In the genomic region with DNA sequence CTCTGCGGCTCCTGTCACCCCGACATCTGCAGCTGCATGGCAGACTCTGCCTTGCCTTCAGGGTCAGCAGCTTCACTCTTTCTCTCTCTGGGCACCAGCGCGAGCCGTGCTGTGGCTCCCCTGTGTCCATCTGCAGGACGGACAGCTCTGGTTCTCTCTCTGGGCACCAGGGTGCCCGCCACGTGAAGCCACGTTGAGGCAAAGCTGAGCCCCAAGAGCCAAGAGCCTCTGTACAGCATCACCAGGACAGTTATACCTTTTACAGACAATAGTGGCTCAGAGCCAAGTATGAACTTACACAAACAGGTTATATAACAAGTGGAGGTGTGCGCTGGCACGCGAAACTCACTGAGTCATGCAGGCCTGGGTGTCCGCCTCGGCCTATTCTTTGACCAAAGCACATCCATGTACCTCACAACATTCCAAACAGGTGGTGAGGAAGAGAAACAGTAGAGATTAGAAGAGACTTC, we compare ENCODE assay signal across 1 cellular context.
TF ChIP-seq lines count a peak whose summit lies in the region.

No MANE protein-coding gene starts in this region.

TF ChIP-seq in HepG2, 621 proteins besides CTCF, POLR2A, EP300 and RAD21 (continued from another document and continues in another):
- TF ChIP-seq, protein P1, sequence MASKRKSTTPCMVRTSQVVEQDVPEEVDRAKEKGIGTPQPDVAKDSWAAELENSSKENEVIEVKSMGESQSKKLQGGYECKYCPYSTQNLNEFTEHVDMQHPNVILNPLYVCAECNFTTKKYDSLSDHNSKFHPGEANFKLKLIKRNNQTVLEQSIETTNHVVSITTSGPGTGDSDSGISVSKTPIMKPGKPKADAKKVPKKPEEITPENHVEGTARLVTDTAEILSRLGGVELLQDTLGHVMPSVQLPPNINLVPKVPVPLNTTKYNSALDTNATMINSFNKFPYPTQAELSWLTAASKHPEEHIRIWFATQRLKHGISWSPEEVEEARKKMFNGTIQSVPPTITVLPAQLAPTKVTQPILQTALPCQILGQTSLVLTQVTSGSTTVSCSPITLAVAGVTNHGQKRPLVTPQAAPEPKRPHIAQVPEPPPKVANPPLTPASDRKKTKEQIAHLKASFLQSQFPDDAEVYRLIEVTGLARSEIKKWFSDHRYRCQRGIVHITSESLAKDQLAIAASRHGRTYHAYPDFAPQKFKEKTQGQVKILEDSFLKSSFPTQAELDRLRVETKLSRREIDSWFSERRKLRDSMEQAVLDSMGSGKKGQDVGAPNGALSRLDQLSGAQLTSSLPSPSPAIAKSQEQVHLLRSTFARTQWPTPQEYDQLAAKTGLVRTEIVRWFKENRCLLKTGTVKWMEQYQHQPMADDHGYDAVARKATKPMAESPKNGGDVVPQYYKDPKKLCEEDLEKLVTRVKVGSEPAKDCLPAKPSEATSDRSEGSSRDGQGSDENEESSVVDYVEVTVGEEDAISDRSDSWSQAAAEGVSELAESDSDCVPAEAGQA (IDR thresholded peaks at IDR 0.05; ENCODE audit: low read depth): 0 out of 2 replicates have a peak, but pooled peaks have one; percentile 55
- TF ChIP-seq, protein P1 (CRISPR knock-in tag; IDR thresholded peaks at IDR 0.05; ENCODE audit: borderline replicate concordance): no peak
- TF ChIP-seq RARA (CRISPR knock-in tag; IDR thresholded peaks at IDR 0.05): peak; percentile 63
- TF ChIP-seq TCF7L2 (IDR thresholded peaks at IDR 0.05; ENCODE audit: low read depth, low read length): no peak
- TF ChIP-seq, protein P2, sequence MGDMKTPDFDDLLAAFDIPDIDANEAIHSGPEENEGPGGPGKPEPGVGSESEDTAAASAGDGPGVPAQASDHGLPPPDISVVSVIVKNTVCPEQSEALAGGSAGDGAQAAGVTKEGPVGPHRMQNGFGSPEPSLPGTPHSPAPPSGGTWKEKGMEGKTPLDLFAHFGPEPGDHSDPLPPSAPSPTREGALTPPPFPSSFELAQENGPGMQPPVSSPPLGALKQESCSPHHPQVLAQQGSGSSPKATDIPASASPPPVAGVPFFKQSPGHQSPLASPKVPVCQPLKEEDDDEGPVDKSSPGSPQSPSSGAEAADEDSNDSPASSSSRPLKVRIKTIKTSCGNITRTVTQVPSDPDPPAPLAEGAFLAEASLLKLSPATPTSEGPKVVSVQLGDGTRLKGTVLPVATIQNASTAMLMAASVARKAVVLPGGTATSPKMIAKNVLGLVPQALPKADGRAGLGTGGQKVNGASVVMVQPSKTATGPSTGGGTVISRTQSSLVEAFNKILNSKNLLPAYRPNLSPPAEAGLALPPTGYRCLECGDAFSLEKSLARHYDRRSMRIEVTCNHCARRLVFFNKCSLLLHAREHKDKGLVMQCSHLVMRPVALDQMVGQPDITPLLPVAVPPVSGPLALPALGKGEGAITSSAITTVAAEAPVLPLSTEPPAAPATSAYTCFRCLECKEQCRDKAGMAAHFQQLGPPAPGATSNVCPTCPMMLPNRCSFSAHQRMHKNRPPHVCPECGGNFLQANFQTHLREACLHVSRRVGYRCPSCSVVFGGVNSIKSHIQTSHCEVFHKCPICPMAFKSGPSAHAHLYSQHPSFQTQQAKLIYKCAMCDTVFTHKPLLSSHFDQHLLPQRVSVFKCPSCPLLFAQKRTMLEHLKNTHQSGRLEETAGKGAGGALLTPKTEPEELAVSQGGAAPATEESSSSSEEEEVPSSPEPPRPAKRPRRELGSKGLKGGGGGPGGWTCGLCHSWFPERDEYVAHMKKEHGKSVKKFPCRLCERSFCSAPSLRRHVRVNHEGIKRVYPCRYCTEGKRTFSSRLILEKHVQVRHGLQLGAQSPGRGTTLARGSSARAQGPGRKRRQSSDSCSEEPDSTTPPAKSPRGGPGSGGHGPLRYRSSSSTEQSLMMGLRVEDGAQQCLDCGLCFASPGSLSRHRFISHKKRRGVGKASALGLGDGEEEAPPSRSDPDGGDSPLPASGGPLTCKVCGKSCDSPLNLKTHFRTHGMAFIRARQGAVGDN (CRISPR knock-in tag; IDR thresholded peaks at IDR 0.05): peak; percentile 86
- TF ChIP-seq KLF9 (CRISPR knock-in tag; IDR thresholded peaks at IDR 0.05; ENCODE audit: low read depth): no peak
- no peak for TF ChIP-seq SIX4 (CRISPR knock-in tag; IDR thresholded peaks at IDR 0.05)
- TF ChIP-seq, protein P3, sequence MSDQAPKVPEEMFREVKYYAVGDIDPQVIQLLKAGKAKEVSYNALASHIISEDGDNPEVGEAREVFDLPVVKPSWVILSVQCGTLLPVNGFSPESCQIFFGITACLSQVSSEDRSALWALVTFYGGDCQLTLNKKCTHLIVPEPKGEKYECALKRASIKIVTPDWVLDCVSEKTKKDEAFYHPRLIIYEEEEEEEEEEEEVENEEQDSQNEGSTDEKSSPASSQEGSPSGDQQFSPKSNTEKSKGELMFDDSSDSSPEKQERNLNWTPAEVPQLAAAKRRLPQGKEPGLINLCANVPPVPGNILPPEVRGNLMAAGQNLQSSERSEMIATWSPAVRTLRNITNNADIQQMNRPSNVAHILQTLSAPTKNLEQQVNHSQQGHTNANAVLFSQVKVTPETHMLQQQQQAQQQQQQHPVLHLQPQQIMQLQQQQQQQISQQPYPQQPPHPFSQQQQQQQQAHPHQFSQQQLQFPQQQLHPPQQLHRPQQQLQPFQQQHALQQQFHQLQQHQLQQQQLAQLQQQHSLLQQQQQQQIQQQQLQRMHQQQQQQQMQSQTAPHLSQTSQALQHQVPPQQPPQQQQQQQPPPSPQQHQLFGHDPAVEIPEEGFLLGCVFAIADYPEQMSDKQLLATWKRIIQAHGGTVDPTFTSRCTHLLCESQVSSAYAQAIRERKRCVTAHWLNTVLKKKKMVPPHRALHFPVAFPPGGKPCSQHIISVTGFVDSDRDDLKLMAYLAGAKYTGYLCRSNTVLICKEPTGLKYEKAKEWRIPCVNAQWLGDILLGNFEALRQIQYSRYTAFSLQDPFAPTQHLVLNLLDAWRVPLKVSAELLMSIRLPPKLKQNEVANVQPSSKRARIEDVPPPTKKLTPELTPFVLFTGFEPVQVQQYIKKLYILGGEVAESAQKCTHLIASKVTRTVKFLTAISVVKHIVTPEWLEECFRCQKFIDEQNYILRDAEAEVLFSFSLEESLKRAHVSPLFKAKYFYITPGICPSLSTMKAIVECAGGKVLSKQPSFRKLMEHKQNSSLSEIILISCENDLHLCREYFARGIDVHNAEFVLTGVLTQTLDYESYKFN (CRISPR knock-in tag; conservative IDR thresholded peaks at IDR 0.05): 0 out of 2 replicates have a peak, but pooled peaks have one; percentile 28
- no peak for TF ChIP-seq EHMT2 (IDR thresholded peaks at IDR 0.05; ENCODE audit: borderline replicate concordance, low read depth, low read length)
- no peak for TF ChIP-seq ZNF451 (CRISPR knock-in tag; IDR thresholded peaks at IDR 0.05)
- TF ChIP-seq, protein P4, sequence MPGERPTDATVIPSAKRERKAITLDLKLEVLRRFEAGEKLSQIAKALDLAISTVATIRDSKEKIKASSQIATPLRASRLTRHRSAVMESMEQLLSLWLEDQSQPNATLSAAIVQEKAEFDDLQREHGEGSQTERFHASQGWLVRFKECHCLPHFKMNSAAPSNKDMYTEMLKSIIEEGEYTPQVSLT (CRISPR knock-in tag; IDR thresholded peaks at IDR 0.05; ENCODE audit: borderline replicate concordance, low read depth): no peak
- no peak for TF ChIP-seq TGIF2 (CRISPR knock-in tag; IDR thresholded peaks at IDR 0.05)
- TF ChIP-seq FOXO1 (CRISPR knock-in tag; IDR thresholded peaks at IDR 0.05): peak; percentile 40; the same call in 1 of the 2 replicates
- 0 out of 2 replicates have a peak, but pooled peaks have one; percentile 27 for TF ChIP-seq BCL6 (CRISPR knock-in tag; IDR thresholded peaks at IDR 0.05)
- TF ChIP-seq, protein P5, sequence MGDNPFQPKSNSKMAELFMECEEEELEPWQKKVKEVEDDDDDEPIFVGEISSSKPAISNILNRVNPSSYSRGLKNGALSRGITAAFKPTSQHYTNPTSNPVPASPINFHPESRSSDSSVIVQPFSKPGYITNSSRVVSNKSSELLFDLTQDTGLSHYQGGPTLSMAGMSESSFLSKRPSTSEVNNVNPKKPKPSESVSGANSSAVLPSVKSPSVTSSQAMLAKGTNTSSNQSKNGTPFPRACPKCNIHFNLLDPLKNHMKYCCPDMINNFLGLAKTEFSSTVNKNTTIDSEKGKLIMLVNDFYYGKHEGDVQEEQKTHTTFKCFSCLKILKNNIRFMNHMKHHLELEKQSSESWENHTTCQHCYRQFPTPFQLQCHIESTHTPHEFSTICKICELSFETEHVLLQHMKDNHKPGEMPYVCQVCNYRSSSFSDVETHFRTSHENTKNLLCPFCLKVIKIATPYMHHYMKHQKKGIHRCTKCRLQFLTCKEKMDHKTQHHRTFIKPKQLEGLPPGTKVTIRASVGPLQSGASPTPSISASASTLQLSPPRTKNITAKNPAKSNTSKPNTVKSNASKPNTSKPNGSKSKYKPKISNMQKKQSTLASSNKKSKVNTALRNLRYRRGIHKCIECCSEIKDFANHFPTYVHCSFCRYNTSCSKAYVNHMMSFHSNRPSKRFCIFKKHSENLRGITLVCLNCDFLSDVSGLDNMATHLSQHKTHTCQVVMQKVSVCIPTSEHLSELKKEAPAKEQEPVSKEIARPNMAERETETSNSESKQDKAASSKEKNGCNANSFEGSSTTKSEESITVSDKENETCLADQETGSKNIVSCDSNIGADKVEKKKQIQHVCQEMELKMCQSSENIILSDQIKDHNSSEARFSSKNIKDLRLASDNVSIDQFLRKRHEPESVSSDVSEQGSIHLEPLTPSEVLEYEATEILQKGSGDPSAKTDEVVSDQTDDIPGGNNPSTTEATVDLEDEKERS (CRISPR knock-in tag; IDR thresholded peaks at IDR 0.05): no peak
- no peak for TF ChIP-seq ZNF530 (CRISPR knock-in tag; IDR thresholded peaks at IDR 0.05; ENCODE audit: low read depth)
- TF ChIP-seq NFE2L2 (IDR thresholded peaks at IDR 0.05; ENCODE audit: low read length): no peak
- TF ChIP-seq ZBTB21 (CRISPR knock-in tag; IDR thresholded peaks at IDR 0.05): no peak
- no peak for TF ChIP-seq ZNF496 (CRISPR knock-in tag; IDR thresholded peaks at IDR 0.05; ENCODE audit: insufficient replicate concordance)
- TF ChIP-seq, protein P6, sequence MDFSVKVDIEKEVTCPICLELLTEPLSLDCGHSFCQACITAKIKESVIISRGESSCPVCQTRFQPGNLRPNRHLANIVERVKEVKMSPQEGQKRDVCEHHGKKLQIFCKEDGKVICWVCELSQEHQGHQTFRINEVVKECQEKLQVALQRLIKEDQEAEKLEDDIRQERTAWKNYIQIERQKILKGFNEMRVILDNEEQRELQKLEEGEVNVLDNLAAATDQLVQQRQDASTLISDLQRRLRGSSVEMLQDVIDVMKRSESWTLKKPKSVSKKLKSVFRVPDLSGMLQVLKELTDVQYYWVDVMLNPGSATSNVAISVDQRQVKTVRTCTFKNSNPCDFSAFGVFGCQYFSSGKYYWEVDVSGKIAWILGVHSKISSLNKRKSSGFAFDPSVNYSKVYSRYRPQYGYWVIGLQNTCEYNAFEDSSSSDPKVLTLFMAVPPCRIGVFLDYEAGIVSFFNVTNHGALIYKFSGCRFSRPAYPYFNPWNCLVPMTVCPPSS (IDR thresholded peaks at IDR 0.05): no peak
- no peak for TF ChIP-seq SRY (CRISPR knock-in tag; IDR thresholded peaks at IDR 0.05)
- no peak for TF ChIP-seq DR1 (CRISPR knock-in tag; IDR thresholded peaks at IDR 0.05)
- TF ChIP-seq, protein P7, sequence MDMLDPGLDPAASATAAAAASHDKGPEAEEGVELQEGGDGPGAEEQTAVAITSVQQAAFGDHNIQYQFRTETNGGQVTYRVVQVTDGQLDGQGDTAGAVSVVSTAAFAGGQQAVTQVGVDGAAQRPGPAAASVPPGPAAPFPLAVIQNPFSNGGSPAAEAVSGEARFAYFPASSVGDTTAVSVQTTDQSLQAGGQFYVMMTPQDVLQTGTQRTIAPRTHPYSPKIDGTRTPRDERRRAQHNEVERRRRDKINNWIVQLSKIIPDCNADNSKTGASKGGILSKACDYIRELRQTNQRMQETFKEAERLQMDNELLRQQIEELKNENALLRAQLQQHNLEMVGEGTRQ (IDR thresholded peaks at IDR 0.05; ENCODE audit: low read depth, low read length): no peak
- TF ChIP-seq, protein P7 (CRISPR knock-in tag; IDR thresholded peaks at IDR 0.05; ENCODE audit: borderline replicate concordance): no peak
- no peak for TF ChIP-seq HMGA1 (CRISPR knock-in tag; conservative IDR thresholded peaks at IDR 0.05)
- TF ChIP-seq ZNF766 (CRISPR knock-in tag; IDR thresholded peaks at IDR 0.05; ENCODE audit: borderline replicate concordance): no peak
- TF ChIP-seq ZNF235 (CRISPR knock-in tag; IDR thresholded peaks at IDR 0.05; ENCODE audit: borderline replicate concordance): no peak
- no peak for TF ChIP-seq ARHGAP35 (CRISPR knock-in tag; IDR thresholded peaks at IDR 0.05; ENCODE audit: borderline replicate concordance)
- TF ChIP-seq, protein P8, sequence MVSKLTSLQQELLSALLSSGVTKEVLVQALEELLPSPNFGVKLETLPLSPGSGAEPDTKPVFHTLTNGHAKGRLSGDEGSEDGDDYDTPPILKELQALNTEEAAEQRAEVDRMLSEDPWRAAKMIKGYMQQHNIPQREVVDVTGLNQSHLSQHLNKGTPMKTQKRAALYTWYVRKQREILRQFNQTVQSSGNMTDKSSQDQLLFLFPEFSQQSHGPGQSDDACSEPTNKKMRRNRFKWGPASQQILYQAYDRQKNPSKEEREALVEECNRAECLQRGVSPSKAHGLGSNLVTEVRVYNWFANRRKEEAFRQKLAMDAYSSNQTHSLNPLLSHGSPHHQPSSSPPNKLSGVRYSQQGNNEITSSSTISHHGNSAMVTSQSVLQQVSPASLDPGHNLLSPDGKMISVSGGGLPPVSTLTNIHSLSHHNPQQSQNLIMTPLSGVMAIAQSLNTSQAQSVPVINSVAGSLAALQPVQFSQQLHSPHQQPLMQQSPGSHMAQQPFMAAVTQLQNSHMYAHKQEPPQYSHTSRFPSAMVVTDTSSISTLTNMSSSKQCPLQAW (CRISPR knock-in tag; IDR thresholded peaks at IDR 0.05): peak; percentile 54; the same call in 1 of the 2 replicates
